8 cellular contexts compared by ENCODE assay signal in genomic region chr2:96207073-96207777, GRCh38. TPM values are rescaled to one million over a fixed set of nuclear protein-coding genes. Genes with fewer than 3 reads are reported as not detected.
DNase-seq lines count a peak whose midpoint lies in the region; ATAC-seq, FAIRE-seq and TF ChIP-seq lines count a peak whose summit lies in the region.

No MANE protein-coding gene starts in this region.

- no peak for DNase-seq in Peyer's patch
- no peak for DNase-seq in epithelial cell of prostate (ENCODE audit: low read depth, low spot score)
- DNase-seq in ovary, result no peak
- no peak for DNase-seq in AG08395 (ENCODE audit: low spot score)
- DNase-seq in frontal cortex (ENCODE audit: low spot score in 2 of 2), result no peak

- 9 to 16% (median 9%) methylated on average over 11 of the region's 11 CpGs for WGBS in ovary, 3 donors

- H3K9me3 ChIP-seq in DOHH2 (ENCODE audit: control insufficient read depth, insufficient read depth, low read length) (no peaks in the 10 kb centered on the region), Peyer's patch (no peaks in the 10 kb centered on the region), ovary (no peaks in the 10 kb centered on the region)

- ATAC-seq in GM18505 (IDR thresholded peaks at IDR 0.05; ENCODE audit: unreplicated experiment) (no peak), GM21515 (IDR thresholded peaks at IDR 0.05; ENCODE audit: unreplicated experiment) (no peak)

- peak overlapping the region; percentile 97; the same call in 1 of the 2 replicates for H3K27ac ChIP-seq in DOHH2 (ENCODE audit: low read depth, low read length)
- peak overlapping the region; percentile 91 to 96 (median 95) for H3K27ac ChIP-seq in Peyer's patch
- peak overlapping the region; percentile 84 for H3K27ac ChIP-seq in epithelial cell of prostate
- H3K27ac ChIP-seq in ovary, result peak overlapping the region in 1 of 2 donors; percentile 89

- H3K4me3 ChIP-seq in DOHH2 (ENCODE audit: low read length) (peak overlapping the region; percentile 78), Peyer's patch (peak overlapping the region; percentile 69 to 95 (median 77)), ovary (peak overlapping the region; percentile 84)

- no peaks in the 10 kb centered on the region for H3K27me3 ChIP-seq in DOHH2 (ENCODE audit: control insufficient read depth, low read length)
- no peaks in the 10 kb centered on the region for H3K27me3 ChIP-seq in Peyer's patch
- H3K27me3 ChIP-seq in ovary, result no peaks in the 10 kb centered on the region

- FAIRE-seq in frontal cortex (lab: Jason Lieb, UNC), result no peak

- no peaks in the 10 kb centered on the region for H3K9me2 ChIP-seq in DOHH2 (replicated peaks; ENCODE audit: control insufficient read depth, low read length)

- H3F3A ChIP-seq in DOHH2 (ENCODE audit: control insufficient read depth, insufficient read depth), result peaks cover 23% of the 10 kb centered on the region

- H3K4me1 ChIP-seq in DOHH2 (ENCODE audit: control insufficient read depth, low read length), result peaks cover 75% of the 10 kb centered on the region
- peaks cover 4 to 59% (median 15%) of the 10 kb centered on the region in 4 donors for H3K4me1 ChIP-seq in Peyer's patch
- H3K4me1 ChIP-seq in ovary (ENCODE audit: insufficient read depth), result peaks cover 17% of the 10 kb centered on the region

- H3K36me3 ChIP-seq in DOHH2 (ENCODE audit: control insufficient read depth, low read length), result peaks cover 71% of the 10 kb centered on the region
- no peaks in the 10 kb centered on the region for H3K36me3 ChIP-seq in Peyer's patch
- no peaks in the 10 kb centered on the region for H3K36me3 ChIP-seq in ovary

- no peak for TF ChIP-seq POLR2A in Peyer's patch (IDR thresholded peaks at IDR 0.05)
- no peak for TF ChIP-seq POLR2A in ovary (IDR thresholded peaks at IDR 0.05)
- TF ChIP-seq POLR2A in GM18505 (IDR thresholded peaks at IDR 0.05; ENCODE audit: borderline replicate concordance, extremely low read depth, insufficient read depth, insufficient read length), result no peak

- no peak for TF ChIP-seq EP300 in ovary (IDR thresholded peaks at IDR 0.05)

- intact Hi-C loops in ovary (cut with DNase I), result loop anchor here in 2 of 4 donors (5.0 kb wide), 2 partner anchors 55 to 60 kb away; partner anchors contain the start of genes CIAO1 (in 1 of the 2) and TMEM127 (in 1 of the 2)

- peaks cover 89% of the 10 kb centered on the region for H3K79me2 ChIP-seq in DOHH2 (ENCODE audit: control insufficient read depth, low read length)

- H3K4me2 ChIP-seq in DOHH2 (ENCODE audit: low read length), result peak overlapping the region; percentile 76

- TF ChIP-seq CTCF in DOHH2 (IDR thresholded peaks at IDR 0.05; ENCODE audit: low read depth, low read length, poor library complexity, severe bottlenecking) (no peak), Peyer's patch (IDR thresholded peaks at IDR 0.05) (no peak), ovary (IDR thresholded peaks at IDR 0.05) (no peak)

- H4K20me1 ChIP-seq in DOHH2 (ENCODE audit: control insufficient read depth, insufficient read depth, low read depth, low read length), result peaks cover 47% of the 10 kb centered on the region

RNA-seq across cellular contexts. Expression of gene STARD7, which starts 1.4 kb away (rescaled TPM):
- total RNA-seq in Peyer's patch (100 to 1,000 TPM in 3 of 4 donors, 10 to 100 TPM in 1; 78.4 to 120 (median 112) TPM), ovary (10 to 100 TPM; 40.3 to 90.9 (median 80.4) TPM), frontal cortex (174 TPM)
- polyA plus RNA-seq in ovary, result 10 to 100 TPM; 32.7 to 73.8 TPM

RNA-seq across cellular contexts. Expression of gene TMEM127, which starts 58.6 kb away (rescaled TPM):
- total RNA-seq in Peyer's patch (10 to 100 TPM; 25.6 to 81.4 (median 67.1) TPM), ovary (10 to 100 TPM; 26.9 to 55.1 (median 51.6) TPM), frontal cortex (14.7 TPM)
- 10 to 100 TPM; 32.7 to 44.7 TPM for polyA plus RNA-seq in ovary

RNA-seq across cellular contexts. Expression of gene CIAO1, which starts 58.8 kb away (rescaled TPM):
- total RNA-seq in Peyer's patch, result 100 to 1,000 TPM; 131 to 189 (median 154) TPM
- 100 to 1,000 TPM in 1 of 7 donors, 10 to 100 TPM in 6; 50.8 to 103 (median 58.5) TPM for total RNA-seq in ovary
- polyA plus RNA-seq in ovary, result 10 to 100 TPM; 42.2 to 55.6 TPM
- total RNA-seq in frontal cortex, result 74.6 TPM
